Comparison of ENCODE assay signal across 14 cellular contexts in the genomic region with DNA sequence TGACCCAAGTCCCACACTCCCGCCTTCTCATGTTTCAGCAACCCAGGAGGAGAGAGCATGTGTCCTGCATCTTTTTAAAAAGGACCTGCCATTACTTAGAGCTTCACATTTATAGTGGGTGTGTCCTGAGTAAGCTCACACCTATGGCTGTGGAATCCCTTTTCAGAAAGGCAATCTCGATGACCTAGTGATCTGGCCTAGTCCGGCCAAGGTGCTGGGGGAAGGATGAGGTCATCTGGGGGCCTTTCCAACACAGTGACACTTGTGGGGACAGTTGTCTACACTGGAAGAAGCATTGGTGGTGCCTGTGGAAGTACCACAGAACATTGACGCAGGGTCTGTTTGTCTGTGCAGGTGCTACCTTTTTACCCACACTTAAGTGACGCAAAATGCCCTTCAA. TPM values are rescaled to one million over a fixed set of nuclear protein-coding genes. Genes with fewer than 3 reads are reported as not detected.
A peak's percentile ranks its signal among the peaks of the same experiment; 100 is the strongest.
DNase-seq lines count a peak whose midpoint lies in the region; ATAC-seq and TF ChIP-seq lines count a peak whose summit lies in the region.
"Had no signal": no experiment of that assay in that cellular context is flagged by ENCODE, and none has a peak within 500 bp of the region (broad histone marks: within the 10 kb centered on the region; RNA-seq: fewer than 3 reads in every experiment).

No MANE protein-coding gene starts in this region.

- TF ChIP-seq POLR2A in spleen (IDR thresholded peaks at IDR 0.05): no peak
- TF ChIP-seq POLR2A in thyroid gland (IDR thresholded peaks at IDR 0.05): no peak

- H3K4me3 ChIP-seq in lower lobe of right lung (no peak overlapping the region), spleen (peak overlapping the region in 1 of 8 donors; percentile 0), thyroid gland (replicated peaks in 1 of 3) (no peak overlapping the region)

- peaks cover 31% of the 10 kb centered on the region for H3K36me3 ChIP-seq in lower lobe of right lung
- H3K36me3 ChIP-seq in spleen: peaks cover 0 to 50% (median 7%) of the 10 kb centered on the region in 6 donors
- peaks cover 0 to 5% of the 10 kb centered on the region in 2 donors for H3K36me3 ChIP-seq in thyroid gland

- no peaks in the 10 kb centered on the region for H3K9me3 Mint-ChIP-seq in activated naive CD8-positive, alpha-beta T cell treated with anti-CD3 and anti-CD28 coated beads for 36 hours
- H3K9me3 Mint-ChIP-seq: activated CD8-positive, alpha-beta T cell treated with anti-CD3 and anti-CD28 coated beads for 36 hours; CD8-positive, alpha-beta memory T cell; T-cell had no signal

- H3K27me3 ChIP-seq in lower lobe of right lung (ENCODE audit: low read depth) (no peaks in the 10 kb centered on the region), spleen (replicated peaks in 1 of 7) (no peaks in the 10 kb centered on the region), thyroid gland (no peaks in the 10 kb centered on the region)

- H3K27me3 Mint-ChIP-seq in activated naive CD8-positive, alpha-beta T cell treated with anti-CD3 and anti-CD28 coated beads for 36 hours: no peaks in the 10 kb centered on the region
- H3K27me3 Mint-ChIP-seq: activated CD8-positive, alpha-beta T cell treated with anti-CD3 and anti-CD28 coated beads for 36 hours; T-cell had no signal

- peak; percentile 2 for ATAC-seq in Right ventricle myocardium superior (ENCODE audit: poor library complexity)
- no peak for ATAC-seq in left cardiac atrium
- peak in 1 of 2 donors; percentile 45 for ATAC-seq in lower lobe of right lung
- ATAC-seq in esophagus mucosa: no peak
- ATAC-seq: activated CD8-positive, alpha-beta T cell treated with anti-CD3 and anti-CD28 coated beads for 36 hours; T-cell had no signal

- H3K9me3 ChIP-seq in lower lobe of right lung (no peaks in the 10 kb centered on the region), spleen (no peaks in the 10 kb centered on the region), thyroid gland (no peaks in the 10 kb centered on the region)

- TF ChIP-seq CTCF in lower lobe of right lung (IDR thresholded peaks at IDR 0.05) (no peak), spleen (IDR thresholded peaks at IDR 0.05 in 8 of 11, conservative IDR thresholded peaks at IDR 0.05 in 3 of 11) (no peak), thyroid gland (IDR thresholded peaks at IDR 0.05) (no peak)

- peak overlapping the region; percentile 14 for H3K27ac Mint-ChIP-seq in activated naive CD8-positive, alpha-beta T cell treated with anti-CD3 and anti-CD28 coated beads for 36 hours

- H3K4me1 Mint-ChIP-seq in activated naive CD8-positive, alpha-beta T cell treated with anti-CD3 and anti-CD28 coated beads for 36 hours: peaks cover 60% of the 10 kb centered on the region

- peaks cover 59% of the 10 kb centered on the region for H3K4me1 ChIP-seq in lower lobe of right lung
- peaks cover 12 to 78% (median 47%) of the 10 kb centered on the region in 6 donors for H3K4me1 ChIP-seq in spleen
- peaks cover 6 to 16% of the 10 kb centered on the region in 2 donors for H3K4me1 ChIP-seq in thyroid gland

- H3K36me3 Mint-ChIP-seq in activated naive CD8-positive, alpha-beta T cell treated with anti-CD3 and anti-CD28 coated beads for 36 hours: peaks cover 2% of the 10 kb centered on the region

- intact Hi-C loops in Right ventricle myocardium superior (cut with DNase I) (no loop called here), left cardiac atrium (cut with DNase I) (no loop called here), lower lobe of right lung (cut with DNase I) (no loop called here), spleen (cut with DNase I; ENCODE audit: low total_unique reads) (no loop called here), thyroid gland (cut with DNase I) (no loop called here)

- DNase-seq in Right ventricle myocardium superior: no peak
- no peak for DNase-seq in left cardiac atrium
- no peak for DNase-seq in activated naive CD8-positive, alpha-beta T cell treated with anti-CD3 and anti-CD28 coated beads for 36 hours
- DNase-seq in lower lobe of right lung: no peak
- DNase-seq in spleen: no peak
- no peak for DNase-seq in thyroid gland
- DNase-seq in NCI-H82 (lab: John Stamatoyannopoulos, UW): no peak
- DNase-seq: activated CD8-positive, alpha-beta T cell treated with anti-CD3 and anti-CD28 coated beads for 36 hours; activated T-cell treated with anti-CD3 and anti-CD28 coated beads, Interleukin-2, amount 50 U/mL, for 48 hours; amygdala; CD8-positive, alpha-beta memory T cell; stimulated activated CD4-positive, alpha-beta T cell treated with anti-CD3 and anti-CD28 coated beads, Interleukin-15, amount 100 ng/mL, for 24 hours; T-cell had no signal

- WGBS in spleen, 5 donors: 77 to 95% (median 88%) methylated on average over 5 of the region's 5 CpGs
- 77 to 100% methylated on average over 5 of the region's 5 CpGs for WGBS in thyroid gland, 2 donors

- H3K27ac ChIP-seq in lower lobe of right lung (peak overlapping the region; percentile 13), spleen (peak overlapping the region in 5 of 8 donors; percentile 13 to 67 (median 58)), thyroid gland (no peak overlapping the region)

- no peak overlapping the region for H3K4me3 Mint-ChIP-seq in activated naive CD8-positive, alpha-beta T cell treated with anti-CD3 and anti-CD28 coated beads for 36 hours
- H3K4me3 Mint-ChIP-seq: activated CD8-positive, alpha-beta T cell treated with anti-CD3 and anti-CD28 coated beads for 36 hours; CD8-positive, alpha-beta memory T cell; T-cell had no signal

RNA-seq across cellular contexts. Expression of a gene that starts 8.2 kb away (rescaled TPM):
- total RNA-seq in Right ventricle myocardium superior: 122 TPM
- total RNA-seq in left cardiac atrium: 10 to 100 TPM; 41.5 to 52.5 TPM
- total RNA-seq in activated naive CD8-positive, alpha-beta T cell treated with anti-CD3 and anti-CD28 coated beads for 36 hours: 1 to 10 TPM; 7.3 to 7.7 TPM
- 56.1 TPM for total RNA-seq in lower lobe of right lung
- total RNA-seq in spleen: 10 to 100 TPM; 39.3 to 88.3 (median 52.1) TPM
- polyA plus RNA-seq in spleen: 1 to 10 TPM; 1.2 to 4.7 (median 2.6) TPM
- total RNA-seq in esophagus mucosa: 35.3 TPM
- 10 to 100 TPM; 39.7 to 72.3 (median 59.9) TPM for total RNA-seq in thyroid gland

RNA-seq across cellular contexts. Expression of a gene that starts 46.9 kb away (rescaled TPM):
- 7.1 TPM for total RNA-seq in Right ventricle myocardium superior
- 1 to 10 TPM; 6.6 to 7.5 TPM for total RNA-seq in left cardiac atrium
- 10 to 100 TPM; 13.7 to 14.2 TPM for total RNA-seq in activated naive CD8-positive, alpha-beta T cell treated with anti-CD3 and anti-CD28 coated beads for 36 hours
- 9.6 TPM for total RNA-seq in lower lobe of right lung
- 1 to 10 TPM; 5.2 to 10.0 (median 7.1) TPM for total RNA-seq in spleen
- 1 to 10 TPM; 1.9 to 2.3 (median 2.0) TPM for polyA plus RNA-seq in spleen
- total RNA-seq in esophagus mucosa: 9.4 TPM
- total RNA-seq in thyroid gland: 10 to 100 TPM in 3 of 4 donors, 1 to 10 TPM in 1; 6.0 to 13.8 (median 12.0) TPM

Comparison
In these comparisons a context has a peak if more than half of its experiments do, and no peak if none do; other contexts are left out.
1. H3K27ac ChIP-seq: peak in lower lobe of right lung (single experiment) and spleen (5 of 8); none in thyroid gland (0 of 3).